ENCODE assay signal across 13 cellular contexts in genomic region chr2:171595896-171596295, GRCh38.
DNase-seq lines count a peak whose midpoint lies in the region; ATAC-seq, FAIRE-seq and TF ChIP-seq lines count a peak whose summit lies in the region.
"Had no signal": no experiment of that assay in that cellular context is flagged by ENCODE, and none has a peak within 500 bp of the region (broad histone marks: within the 10 kb centered on the region; RNA-seq: fewer than 3 reads in every experiment).

No MANE protein-coding gene starts in this region.

- TF ChIP-seq CTCF in WERI-Rb-1 (IDR thresholded peaks at IDR 0.05; ENCODE audit: low read depth, low read length) = no peak

- DNase-seq in HPDE6-E6E7 (ENCODE audit: extremely low spot score) (peak; percentile 58), astrocyte of the hippocampus (ENCODE audit: low read depth, low spot score) (peak; percentile 87), hepatic stellate cell (ENCODE audit: low spot score) (peak; percentile 60), WERI-Rb-1 (no peak), GM19239 (ENCODE audit: insufficient read length, low spot score) (no peak), NCI-H1092 (lab: John Stamatoyannopoulos, UW) (no peak)
- no peak for DNase-seq in stimulated activated naive CD8-positive, alpha-beta T cell treated with anti-CD3 and anti-CD28 coated beads, Interleukin-15, amount 100 ng/mL, for 72 hours
- DNase-seq: activated CD4-positive, alpha-beta T cell treated with anti-CD3 and anti-CD28 coated beads, Interleukin-2, amount 50 U/mL, for 1 hour; GDM1; naive thymus-derived CD8-positive, alpha-beta T cell; NCI-H524 had no signal

- peaks cover 0 to 3% of the 10 kb centered on the region in 2 donors for H3K9me3 Mint-ChIP-seq in stimulated activated naive CD8-positive, alpha-beta T cell treated with anti-CD3 and anti-CD28 coated beads, Interleukin-15, amount 100 ng/mL, for 72 hours

- peaks cover 11% of the 10 kb centered on the region for H3K27me3 Mint-ChIP-seq in stimulated activated naive CD8-positive, alpha-beta T cell treated with anti-CD3 and anti-CD28 coated beads, Interleukin-15, amount 100 ng/mL, for 72 hours

- no peaks in the 10 kb centered on the region for H3K79me2 ChIP-seq in ACC112 (ENCODE audit: control insufficient read depth, insufficient read depth, low read length, unreplicated experiment)

- H3K27ac Mint-ChIP-seq in stimulated activated naive CD8-positive, alpha-beta T cell treated with anti-CD3 and anti-CD28 coated beads, Interleukin-15, amount 100 ng/mL, for 72 hours = peak overlapping the region in 1 of 2 donors; percentile 8
- H3K27ac Mint-ChIP-seq: B cell; naive thymus-derived CD8-positive, alpha-beta T cell had no signal

- no peaks in the 10 kb centered on the region for H3K36me3 ChIP-seq in ACC112 (ENCODE audit: insufficient read depth, low read length)
- no peaks in the 10 kb centered on the region for H3K36me3 ChIP-seq in WERI-Rb-1

- H3K4me1 ChIP-seq in ACC112 (ENCODE audit: control insufficient read depth, insufficient read depth, low read length, unreplicated experiment) = peaks cover 16% of the 10 kb centered on the region

- no peaks in the 10 kb centered on the region for H3K9me3 ChIP-seq in WERI-Rb-1 (ENCODE audit: severe bottlenecking)

- H2AFZ ChIP-seq in ACC112 (ENCODE audit: low read length, unreplicated experiment) = peak overlapping the region; percentile 80

- no peaks in the 10 kb centered on the region for H3K4me1 Mint-ChIP-seq in stimulated activated naive CD8-positive, alpha-beta T cell treated with anti-CD3 and anti-CD28 coated beads, Interleukin-15, amount 100 ng/mL, for 72 hours

- no peak overlapping the region for H3K4me3 Mint-ChIP-seq in stimulated activated naive CD8-positive, alpha-beta T cell treated with anti-CD3 and anti-CD28 coated beads, Interleukin-15, amount 100 ng/mL, for 72 hours
- H3K4me3 Mint-ChIP-seq: B cell; naive thymus-derived CD8-positive, alpha-beta T cell had no signal

- H3K27ac ChIP-seq in ACC112 (ENCODE audit: low read depth, low read length) (peak overlapping the region; percentile 59), WERI-Rb-1 (no peak overlapping the region)

- no peaks in the 10 kb centered on the region for H3K27me3 ChIP-seq in ACC112 (ENCODE audit: insufficient read depth, low read length)
- H3K27me3 ChIP-seq in WERI-Rb-1 (ENCODE audit: insufficient read depth, low read depth, severe bottlenecking) = no peaks in the 10 kb centered on the region

- no peak for ATAC-seq in stimulated activated naive CD8-positive, alpha-beta T cell treated with anti-CD3 and anti-CD28 coated beads, Interleukin-15, amount 100 ng/mL, for 72 hours
- ATAC-seq: naive thymus-derived CD8-positive, alpha-beta T cell had no signal

- H3K4me3 ChIP-seq in ACC112 (ENCODE audit: low read depth, low read length) (no peak overlapping the region), WERI-Rb-1 (ENCODE audit: low read depth, low read length) (no peak overlapping the region)

- no peak for FAIRE-seq in GM19239 (lab: Jason Lieb, UNC)

Comparison
In these comparisons a context has a peak if more than half of its experiments do, and no peak if none do; other contexts are left out.
1. DNase-seq: peak in HPDE6-E6E7 (single experiment), astrocyte of the hippocampus (single experiment) and hepatic stellate cell (single experiment); none in WERI-Rb-1 (single experiment), GM19239 (single experiment), NCI-H1092 (single experiment) and stimulated activated naive CD8-positive, alpha-beta T cell treated with anti-CD3 and anti-CD28 coated beads, Interleukin-15, amount 100 ng/mL, for 72 hours (0 of 2).